25 cellular contexts compared by ENCODE assay signal in the genomic region with DNA sequence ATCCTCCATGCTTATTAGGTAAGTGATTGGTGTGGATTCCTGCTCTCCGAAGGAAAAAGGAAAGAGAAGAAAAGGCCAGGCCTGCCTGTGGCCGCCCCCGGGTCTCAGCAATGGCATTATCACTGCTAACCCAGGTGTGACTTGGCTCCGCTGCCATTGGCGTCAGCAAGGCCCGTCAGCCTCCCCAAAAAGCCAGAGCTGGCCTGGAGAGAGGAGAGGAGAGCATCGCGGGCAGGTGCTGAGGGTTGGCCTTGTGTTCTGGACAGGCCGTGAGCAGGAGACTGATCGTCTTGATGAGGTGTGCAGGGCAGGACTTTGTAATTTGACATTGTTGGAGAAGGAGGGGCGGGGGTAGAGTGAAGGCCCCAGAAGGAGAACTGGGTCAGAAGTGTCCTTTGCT.
"Had no signal": no experiment of that assay in that cellular context is flagged by ENCODE, and none has a peak within 500 bp of the region (broad histone marks: within the 10 kb centered on the region; RNA-seq: fewer than 3 reads in every experiment).

No MANE protein-coding gene starts in this region.

- H3K9me3 ChIP-seq: mucosa of descending colon, SJSA1, thoracic aorta had no signal

- ATAC-seq: activated CD4-positive, alpha-beta T cell treated with anti-CD3 and anti-CD28 coated beads for 36 hours; activated T-helper 17 cell treated with anti-CD3 and anti-CD28 coated beads, Interleukin-2, amount 50 U/mL, for 72 hours; mucosa of descending colon; sciatic nerve; stimulated activated naive B cell treated with anti-CD40 and anti-IgM and Interleukin-4, amounts not matched to agents 10 μg/mL and 1 μg/mL and 100 μg/mL, for 72 hours had no signal

- H3K9ac ChIP-seq: parathyroid adenoma had no signal

- H3K27ac ChIP-seq: parathyroid adenoma, SJSA1, thoracic aorta had no signal

- H3K4me3 Mint-ChIP-seq: activated B cell treated with CpG ODN at 0.5 μM for 24 hours; activated CD4-positive, alpha-beta T cell treated with anti-CD3 and anti-CD28 coated beads for 36 hours; activated naive CD8-positive, alpha-beta T cell treated with anti-CD3 and anti-CD28 coated beads for 36 hours; activated T-cell treated with anti-CD3 and anti-CD28 coated beads, Interleukin-2, amount 50 U/mL, for 24 hours; activated T-helper 17 cell treated with anti-CD3 and anti-CD28 coated beads, Interleukin-2, amount 50 U/mL, for 72 hours; memory B cell; stimulated activated naive B cell treated with anti-CD40 and anti-IgM and Interleukin-4, amounts not matched to agents 10 μg/mL and 1 μg/mL and 100 μg/mL, for 72 hours; T-helper 1 cell treated with Interleukin-12 subunit alpha and Interleukin-12 subunit beta and Interleukin-4 antibody, amounts not matched to agents 30 μg/mL and 1 μg/mL, for 36 hours; type B pancreatic cell had no signal

- H3K36me3 Mint-ChIP-seq: activated naive CD8-positive, alpha-beta T cell treated with anti-CD3 and anti-CD28 coated beads for 36 hours; memory B cell; type B pancreatic cell had no signal

- H3K79me2 ChIP-seq: parathyroid adenoma had no signal

- H3K4me3 ChIP-seq: mucosa of descending colon, SJSA1, thoracic aorta had no signal

- H3K36me3 ChIP-seq: SJSA1, thoracic aorta had no signal

- H3K4me1 ChIP-seq: parathyroid adenoma, SJSA1 had no signal

- DNase-seq: activated B cell treated with CpG ODN at 0.5 μM for 24 hours; activated CD4-positive, alpha-beta T cell treated with anti-CD3 and anti-CD28 coated beads for 36 hours; activated CD4-positive, alpha-beta T cell treated with anti-CD3 and anti-CD28 coated beads, Interleukin-2, amount 50 U/mL, for 4 hours; activated CD8-positive, alpha-beta memory T cell treated with anti-CD3 and anti-CD28 coated beads for 24 hours; activated CD8-positive, alpha-beta memory T cell treated with anti-CD3 and anti-CD28 coated beads, Interleukin-2, amount 50 U/mL, for 4 hours; activated naive CD4-positive, alpha-beta T cell treated with Interleukin-2 at 50 U/mL for 16 hours; activated naive CD8-positive, alpha-beta T cell treated with anti-CD3 and anti-CD28 coated beads for 36 hours; activated T-cell treated with anti-CD3 and anti-CD28 coated beads, Interleukin-2, amount 50 U/mL, for 24 hours; effector CD4-positive, alpha-beta T cell; foreskin melanocyte; glutamatergic neuron; hippocampal formation; mucosa of descending colon; stimulated activated CD4-positive, alpha-beta T cell treated with anti-CD3 and anti-CD28 coated beads, Interleukin-2, amount 100 ng/mL, for 48 hours; stimulated activated CD8-positive, alpha-beta memory T cell treated with anti-CD3 and anti-CD28 coated beads, Interleukin-4, amount 100 ng/mL, for 48 hours; stimulated activated naive B cell treated with anti-CD40 and anti-IgM and Interleukin-4, amounts not matched to agents 10 μg/mL and 1 μg/mL and 100 μg/mL, for 72 hours; T1000 had no signal

- H3K27me3 ChIP-seq: SJSA1 had no signal

- H3K9me3 Mint-ChIP-seq: activated B cell treated with CpG ODN at 0.5 μM for 24 hours; activated naive CD8-positive, alpha-beta T cell treated with anti-CD3 and anti-CD28 coated beads for 36 hours; activated T-cell treated with anti-CD3 and anti-CD28 coated beads, Interleukin-2, amount 50 U/mL, for 24 hours; activated T-helper 17 cell treated with anti-CD3 and anti-CD28 coated beads, Interleukin-2, amount 50 U/mL, for 72 hours; T-helper 1 cell treated with Interleukin-12 subunit alpha and Interleukin-12 subunit beta and Interleukin-4 antibody, amounts not matched to agents 30 μg/mL and 1 μg/mL, for 36 hours had no signal

- H2AFZ ChIP-seq: parathyroid adenoma had no signal

- H3K4me1 Mint-ChIP-seq: activated B cell treated with CpG ODN at 0.5 μM for 24 hours had no signal

- H3K27ac Mint-ChIP-seq: activated B cell treated with CpG ODN at 0.5 μM for 24 hours; activated CD4-positive, alpha-beta T cell treated with anti-CD3 and anti-CD28 coated beads for 36 hours; activated naive CD8-positive, alpha-beta T cell treated with anti-CD3 and anti-CD28 coated beads for 36 hours; activated T-cell treated with anti-CD3 and anti-CD28 coated beads, Interleukin-2, amount 50 U/mL, for 24 hours; activated T-helper 17 cell treated with anti-CD3 and anti-CD28 coated beads, Interleukin-2, amount 50 U/mL, for 72 hours; memory B cell; stimulated activated naive B cell treated with anti-CD40 and anti-IgM and Interleukin-4, amounts not matched to agents 10 μg/mL and 1 μg/mL and 100 μg/mL, for 72 hours; T-helper 1 cell treated with Interleukin-12 subunit alpha and Interleukin-12 subunit beta and Interleukin-4 antibody, amounts not matched to agents 30 μg/mL and 1 μg/mL, for 36 hours; type B pancreatic cell had no signal
